7 cellular contexts compared by ENCODE assay signal in genomic region chr1:234933475-234933874, GRCh38.
DNase-seq lines count a peak whose midpoint lies in the region; ATAC-seq lines count a peak whose summit lies in the region.

No MANE protein-coding gene starts in this region.

- peak overlapping the region; percentile 38 for H3K27ac Mint-ChIP-seq in central memory CD8-positive, alpha-beta T cell (ENCODE audit: low read depth)

- H3K9me3 Mint-ChIP-seq in central memory CD8-positive, alpha-beta T cell: no peaks in the 10 kb centered on the region

- peaks cover 3% of the 10 kb centered on the region for H3K36me3 Mint-ChIP-seq in central memory CD8-positive, alpha-beta T cell (ENCODE audit: insufficient read depth)

- no peaks in the 10 kb centered on the region for H3K27me3 Mint-ChIP-seq in central memory CD8-positive, alpha-beta T cell

- no peak overlapping the region for H3K4me3 Mint-ChIP-seq in central memory CD8-positive, alpha-beta T cell

- peak; percentile 82 for DNase-seq in NOMO-1 treated with DMSO at 0.1 percent for 48 hours (lab: John Stamatoyannopoulos, UW; ENCODE audit: unreplicated experiment)
- no peak for DNase-seq in central memory CD8-positive, alpha-beta T cell (ENCODE audit: low spot score in 2 of 2)
- DNase-seq in renal cortical epithelial cell (ENCODE audit: low read depth): peak; percentile 66
- no peak for DNase-seq in NCI-H774 (lab: John Stamatoyannopoulos, UW)
- no peak for DNase-seq in NCI-H2227 (lab: John Stamatoyannopoulos, UW; ENCODE audit: unreplicated experiment)

- no peaks in the 10 kb centered on the region for H3K4me1 Mint-ChIP-seq in central memory CD8-positive, alpha-beta T cell

- ATAC-seq in GM18868 (IDR thresholded peaks at IDR 0.05; ENCODE audit: unreplicated experiment) (peak; percentile 90), HG02571 (IDR thresholded peaks at IDR 0.05; ENCODE audit: unreplicated experiment) (peak; percentile 87)
- ATAC-seq in central memory CD8-positive, alpha-beta T cell (replicated peaks; ENCODE audit: extremely low read depth, poor library complexity, severe bottlenecking): peak; percentile 28

Comparison
In these comparisons a context has a peak if more than half of its experiments do, and no peak if none do; other contexts are left out.
1. ATAC-seq: peak in every context shown above with its lines; median percentile 90 in GM18868; 87 in HG02571; 28 in central memory CD8-positive, alpha-beta T cell.
2. DNase-seq: peak in NOMO-1 treated with DMSO at 0.1 percent for 48 hours (single experiment) and renal cortical epithelial cell (single experiment); none in central memory CD8-positive, alpha-beta T cell (0 of 2), NCI-H774 (single experiment) and NCI-H2227 (single experiment).